Comparison of ENCODE assay signal across 18 cellular contexts in genomic region chr5:72203251-72203845, GRCh38.
DNase-seq lines count a peak whose midpoint lies in the region; ATAC-seq and TF ChIP-seq lines count a peak whose summit lies in the region.
"Had no signal": no experiment of that assay in that cellular context is flagged by ENCODE, and none has a peak within 500 bp of the region (broad histone marks: within the 10 kb centered on the region; RNA-seq: fewer than 3 reads in every experiment).

No MANE protein-coding gene starts in this region.

- no peaks in the 10 kb centered on the region for H3K9me3 Mint-ChIP-seq in HFFc6
- H3K9me3 Mint-ChIP-seq: CD4-positive, alpha-beta T cell had no signal

- in situ Hi-C loops in astrocyte of the cerebellum (cut with HindIII; ENCODE audit: low sequenced_read_pairs) = no loop called here

- peaks cover 8% of the 10 kb centered on the region for H4K20me1 ChIP-seq in smooth muscle cell (ENCODE audit: low read depth)

- peaks cover 5% of the 10 kb centered on the region for H3K79me2 ChIP-seq in smooth muscle cell (ENCODE audit: low read depth)

- H3K36me3 ChIP-seq in smooth muscle cell (ENCODE audit: low read depth) = peaks cover 15% of the 10 kb centered on the region

- TF ChIP-seq CTCF in HFFc6 (IDR thresholded peaks at IDR 0.05) (no peak), astrocyte of the cerebellum (IDR thresholded peaks at IDR 0.05; ENCODE audit: low read depth, low read length, missing control alignments) (no peak), smooth muscle cell (IDR thresholded peaks at IDR 0.05; ENCODE audit: borderline replicate concordance, insufficient read depth, poor library complexity, severe bottlenecking) (no peak)

- no peak overlapping the region for H3K4me2 ChIP-seq in smooth muscle cell
- H3K4me2 ChIP-seq: SK-N-SH had no signal

- H3K27ac Mint-ChIP-seq in HFFc6 = peak overlapping the region; percentile 27; the same call in 1 of the 2 replicates
- H3K27ac Mint-ChIP-seq: B cell; CD4-positive, alpha-beta T cell had no signal

- DNase-seq in HFFc6 (no peak), astrocyte of the cerebellum (ENCODE audit: low read depth) (peak; percentile 73), iris pigment epithelial cell (ENCODE audit: low read depth) (peak; percentile 52), smooth muscle cell (lab: John Stamatoyannopoulos, UW; ENCODE audit: unreplicated experiment) (no peak), medulla oblongata (ENCODE audit: extremely low spot score) (no peak), NCI-H510A treated with DMSO at 0.1 percent for 48 hours (lab: John Stamatoyannopoulos, UW) (no peak)
- DNase-seq: ACHN; Calu3; CD4-positive, alpha-beta T cell; DMS79 treated with DMSO at 0.1 percent for 48 hours; Kasumi-1; NCI-H1436; NCI-H2081; NCI-H226; SK-N-SH had no signal

- no peak overlapping the region; the same call in 1 of the 2 replicates for H3K4me3 Mint-ChIP-seq in HFFc6
- H3K4me3 Mint-ChIP-seq: B cell; CD4-positive, alpha-beta T cell had no signal

- peaks cover 74% of the 10 kb centered on the region for H3K36me3 Mint-ChIP-seq in HFFc6 (ENCODE audit: low read depth)

- peak overlapping the region; percentile 26 for H3K27ac ChIP-seq in smooth muscle cell (ENCODE audit: low read depth)

- peaks cover 6% of the 10 kb centered on the region for H3K4me1 ChIP-seq in smooth muscle cell (ENCODE audit: low read depth)

- H3K27me3 ChIP-seq in smooth muscle cell (ENCODE audit: low read depth) = no peaks in the 10 kb centered on the region

- no peak overlapping the region for H2AFZ ChIP-seq in smooth muscle cell (ENCODE audit: low read depth)

- H3K4me1 Mint-ChIP-seq in HFFc6 (ENCODE audit: low read depth) = peaks cover 60% of the 10 kb centered on the region
- H3K4me1 Mint-ChIP-seq: B cell had no signal

- WGBS in smooth muscle cell (ENCODE audit: low lambda C conversion rate) = 92% methylated on average over 8 of the region's 8 CpGs

- H3F3A ChIP-seq in smooth muscle cell (ENCODE audit: low read depth) = peaks cover 23% of the 10 kb centered on the region

- no peaks in the 10 kb centered on the region for H3K9me3 ChIP-seq in smooth muscle cell (replicated peaks; ENCODE audit: low read depth)
- H3K9me3 ChIP-seq: SK-N-SH had no signal

- peaks cover 4% of the 10 kb centered on the region for H3K27me3 Mint-ChIP-seq in HFFc6 (ENCODE audit: insufficient read depth)
- H3K27me3 Mint-ChIP-seq: B cell had no signal

- H3K9ac ChIP-seq in smooth muscle cell (ENCODE audit: low read depth) = no peak overlapping the region
- H3K9ac ChIP-seq: SK-N-SH had no signal

- no peak overlapping the region for H3K4me3 ChIP-seq in astrocyte of the cerebellum (ENCODE audit: low read depth, low read length)
- H3K4me3 ChIP-seq in smooth muscle cell = no peak overlapping the region

- no peak for ATAC-seq in HG02759 (IDR thresholded peaks at IDR 0.05; ENCODE audit: unreplicated experiment)
- ATAC-seq: Right ventricle myocardium inferior had no signal

Comparison
In these comparisons a context has a peak if more than half of its experiments do, and no peak if none do; other contexts are left out.
1. DNase-seq: peak in astrocyte of the cerebellum (single experiment) and iris pigment epithelial cell (single experiment); none in HFFc6 (single experiment), smooth muscle cell (single experiment), medulla oblongata (single experiment) and NCI-H510A treated with DMSO at 0.1 percent for 48 hours (single experiment).